1 cellular context compared by ENCODE assay signal in genomic region chr6:35678814-35679213, GRCh38.
TF ChIP-seq lines count a peak whose summit lies in the region.

No MANE protein-coding gene starts in this region.

TF ChIP-seq in endothelial cell of umbilical vein, 7 proteins besides CTCF, POLR2A, EP300 and RAD21:
- no peak for TF ChIP-seq POLR2AphosphoS5 (IDR thresholded peaks at IDR 0.05; ENCODE audit: insufficient read depth, low read depth, low read length)
- TF ChIP-seq FOS (IDR thresholded peaks at IDR 0.05; ENCODE audit: borderline replicate concordance, insufficient read depth, low read length), result no peak
- TF ChIP-seq JUN (IDR thresholded peaks at IDR 0.05; ENCODE audit: borderline replicate concordance, insufficient read depth, insufficient read length, low read depth), result no peak
- TF ChIP-seq MYC (IDR thresholded peaks at IDR 0.05; ENCODE audit: low read depth, low read length), result no peak
- TF ChIP-seq EZH2 (IDR thresholded peaks at IDR 0.05; ENCODE audit: borderline replicate concordance, low read depth, low read length, severe bottlenecking), result no peak
- no peak for TF ChIP-seq GATA2 (IDR thresholded peaks at IDR 0.05; ENCODE audit: insufficient read depth, insufficient read length, low read depth, low read length)
- TF ChIP-seq, protein P1, sequence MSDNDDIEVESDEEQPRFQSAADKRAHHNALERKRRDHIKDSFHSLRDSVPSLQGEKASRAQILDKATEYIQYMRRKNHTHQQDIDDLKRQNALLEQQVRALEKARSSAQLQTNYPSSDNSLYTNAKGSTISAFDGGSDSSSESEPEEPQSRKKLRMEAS (IDR thresholded peaks at IDR 0.05; ENCODE audit: insufficient read depth, insufficient read length), result no peak
